ENCODE assay signal across 12 cellular contexts in the genomic region with DNA sequence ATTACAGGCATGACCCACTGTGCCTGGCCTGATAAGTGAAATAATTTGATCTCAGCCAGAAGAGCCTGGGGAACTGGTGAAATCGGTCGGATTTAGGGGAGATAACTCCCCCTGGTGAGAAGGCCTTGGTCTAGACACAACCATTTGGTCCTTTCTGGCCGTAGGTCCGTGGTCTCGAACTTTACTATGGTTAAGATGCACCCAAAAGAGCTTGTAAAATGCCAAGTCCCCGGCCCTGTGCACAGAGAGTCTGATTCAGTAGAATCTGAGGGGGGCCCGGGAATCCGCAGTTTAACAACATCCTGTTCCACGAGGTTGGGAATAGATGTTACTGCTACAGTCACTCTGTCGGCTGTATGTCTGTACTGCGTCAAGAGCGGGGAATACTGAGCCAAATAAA.
DNase-seq lines count a peak whose midpoint lies in the region; ATAC-seq and TF ChIP-seq lines count a peak whose summit lies in the region.
"Had no signal": no experiment of that assay in that cellular context is flagged by ENCODE, and none has a peak within 500 bp of the region (broad histone marks: within the 10 kb centered on the region; RNA-seq: fewer than 3 reads in every experiment).

No MANE protein-coding gene starts in this region.

- TF ChIP-seq CTCF in ascending aorta (IDR thresholded peaks at IDR 0.05) (peak in 1 of 3 experiments; percentile 12), right atrium auricular region (IDR thresholded peaks at IDR 0.05) (no peak), sigmoid colon (IDR thresholded peaks at IDR 0.05) (no peak)

- in situ Hi-C loops in KBM-7 (cut with MboI; ENCODE audit: low pct_unique_long_range_greater_than_20kb, low sequenced_read_pairs): no loop called here

- no peak for TF ChIP-seq EP300 in sigmoid colon (IDR thresholded peaks at IDR 0.05)

- intact Hi-C loops in ascending aorta (cut with DNase I) (loop anchor here (5.0 kb wide), 1 partner anchor 222 kb away; no protein-coding TSS in a partner anchor), sigmoid colon (cut with DNase I) (loop anchor here (2.0 to 5.0 kb wide), 2 partner anchors 141 to 158 kb away; no protein-coding TSS in a partner anchor)

- 80 to 82% methylated on average over 12 of the region's 12 CpGs for WGBS in sigmoid colon, 2 donors

- peak overlapping the region in 1 of 3 donors; percentile 32 for H3K27ac Mint-ChIP-seq in CD4-positive, CD25-positive, alpha-beta regulatory T cell

- H3K36me3 Mint-ChIP-seq in CD4-positive, CD25-positive, alpha-beta regulatory T cell: no peaks in the 10 kb centered on the region

- TF ChIP-seq POLR2A in sigmoid colon (IDR thresholded peaks at IDR 0.05): no peak

- no peak for DNase-seq in CD4-positive, CD25-positive, alpha-beta regulatory T cell
- DNase-seq in ascending aorta (ENCODE audit: low spot score in 2 of 2): no peak
- DNase-seq in right atrium auricular region (ENCODE audit: low spot score): no peak
- no peak for DNase-seq in sigmoid colon
- DNase-seq in activated CD8-positive, alpha-beta memory T cell treated with anti-CD3 and anti-CD28 coated beads, Interleukin-2, amount 50 U/mL, for 48 hours: no peak
- DNase-seq in NCI-H2081 treated with DMSO at 0.1 percent for 48 hours (lab: John Stamatoyannopoulos, UW): no peak
- no peak for DNase-seq in KBM-7
- DNase-seq: effector CD8-positive, alpha-beta T cell; Kasumi-1; NCI-H510A treated with DMSO at 0.1 percent for 48 hours; occipital lobe had no signal

- no peaks in the 10 kb centered on the region for H3K36me3 ChIP-seq in CD4-positive, CD25-positive, alpha-beta regulatory T cell (ENCODE audit: control insufficient read depth, insufficient read depth, low read length)
- H3K36me3 ChIP-seq in ascending aorta (no peaks in the 10 kb centered on the region), right atrium auricular region (no peaks in the 10 kb centered on the region), sigmoid colon (no peaks in the 10 kb centered on the region)

- H3K9me3 ChIP-seq in CD4-positive, CD25-positive, alpha-beta regulatory T cell (ENCODE audit: control insufficient read depth in 2 of 2, low read length in 2 of 2): peaks cover 0 to 1% of the 10 kb centered on the region in 2 experiments
- H3K9me3 ChIP-seq in ascending aorta: no peaks in the 10 kb centered on the region
- H3K9me3 ChIP-seq in right atrium auricular region: no peaks in the 10 kb centered on the region
- no peaks in the 10 kb centered on the region for H3K9me3 ChIP-seq in sigmoid colon

- peaks cover 0 to 19% (median 7%) of the 10 kb centered on the region in 4 donors for H3K4me1 Mint-ChIP-seq in CD4-positive, CD25-positive, alpha-beta regulatory T cell

- no peak overlapping the region for H3K27ac ChIP-seq in CD4-positive, CD25-positive, alpha-beta regulatory T cell (ENCODE audit: insufficient read depth, low read length, poor library complexity, severe bottlenecking)
- H3K27ac ChIP-seq in ascending aorta (peak overlapping the region; percentile 98 to 100), right atrium auricular region (peak overlapping the region; percentile 99), sigmoid colon (peak overlapping the region; percentile 99 to 100 (median 99))

- H3K27me3 ChIP-seq in CD4-positive, CD25-positive, alpha-beta regulatory T cell (ENCODE audit: control insufficient read depth, insufficient read depth, low read length): peaks cover 3% of the 10 kb centered on the region
- H3K27me3 ChIP-seq in ascending aorta: no peaks in the 10 kb centered on the region
- H3K27me3 ChIP-seq in right atrium auricular region: no peaks in the 10 kb centered on the region
- no peaks in the 10 kb centered on the region for H3K27me3 ChIP-seq in sigmoid colon

- H3K27me3 Mint-ChIP-seq in CD4-positive, CD25-positive, alpha-beta regulatory T cell: peaks cover 8% of the 10 kb centered on the region

- peaks cover 0 to 2% (median 0%) of the 10 kb centered on the region in 7 donors for H3K9me3 Mint-ChIP-seq in CD4-positive, CD25-positive, alpha-beta regulatory T cell

- peak overlapping the region in 3 of 4 donors; percentile 66 to 88 (median 77) for H3K4me3 Mint-ChIP-seq in CD4-positive, CD25-positive, alpha-beta regulatory T cell

- no peak for ATAC-seq in CD4-positive, CD25-positive, alpha-beta regulatory T cell (ENCODE audit: low read depth in 2 of 2)
- no peak for ATAC-seq in GM18868 (IDR thresholded peaks at IDR 0.05; ENCODE audit: unreplicated experiment)

- peaks cover 28% of the 10 kb centered on the region for H3K4me1 ChIP-seq in CD4-positive, CD25-positive, alpha-beta regulatory T cell (ENCODE audit: control insufficient read depth, insufficient read depth, low read length, poor library complexity, severe bottlenecking)
- H3K4me1 ChIP-seq in ascending aorta (peaks cover 12 to 41% of the 10 kb centered on the region in 2 donors), right atrium auricular region (peaks cover 0 to 51% of the 10 kb centered on the region in 2 donors), sigmoid colon (peaks cover 0 to 59% (median 54%) of the 10 kb centered on the region in 4 donors)

- no peak overlapping the region for H3K4me3 ChIP-seq in CD4-positive, CD25-positive, alpha-beta regulatory T cell (ENCODE audit: low read depth, low read length)
- H3K4me3 ChIP-seq in ascending aorta: no peak overlapping the region
- no peak overlapping the region for H3K4me3 ChIP-seq in right atrium auricular region
- no peak overlapping the region for H3K4me3 ChIP-seq in sigmoid colon
